8 cellular contexts compared by ENCODE assay signal in genomic region chr22:30205281-30206115, GRCh38. TPM values are rescaled to one million over a fixed set of nuclear protein-coding genes. Genes with fewer than 3 reads are reported as not detected.
A peak's percentile ranks its signal among the peaks of the same experiment; 100 is the strongest.
DNase-seq lines count a peak whose midpoint lies in the region; ATAC-seq and TF ChIP-seq lines count a peak whose summit lies in the region.

No MANE protein-coding gene starts in this region.

- H3K4me3 ChIP-seq in HCT116 (replicated peaks in 1 of 2; ENCODE audit: low read depth in 1 of 2, low read length in 2 of 2) = peak overlapping the region; percentile 28 to 30; a peak in 3 of 4 replicates
- peak overlapping the region; percentile 36 for H3K4me3 ChIP-seq in SJCRH30
- no peak overlapping the region for H3K4me3 ChIP-seq in gastroesophageal sphincter
- H3K4me3 ChIP-seq in spleen = no peak overlapping the region

- BruUV-seq in HCT116 (replicated peaks; lab: Mats Ljungman, UMichigan) = no TSS peak

- H3K4me1 ChIP-seq in HCT116 (ENCODE audit: control insufficient read depth in 1 of 2, insufficient read depth in 2 of 2, low read length in 2 of 2) (peaks cover 59 to 84% of the 10 kb centered on the region in 2 experiments), SJCRH30 (peaks cover 56% of the 10 kb centered on the region), gastroesophageal sphincter (peaks cover 0 to 45% (median 3%) of the 10 kb centered on the region in 3 donors), spleen (peaks cover 7 to 57% (median 28%) of the 10 kb centered on the region in 6 donors)

- CTCF ChIA-PET in HCT116 (lab: Charles Lee) = no interaction called here

- H3K36me3 ChIP-seq in HCT116 (ENCODE audit: control insufficient read depth in 1 of 2, insufficient read depth in 2 of 2, low read length in 2 of 2) = peaks cover 0 to 7% of the 10 kb centered on the region in 2 experiments; a peak in 1 of 4 replicates
- H3K36me3 ChIP-seq in SJCRH30 = no peaks in the 10 kb centered on the region
- no peaks in the 10 kb centered on the region for H3K36me3 ChIP-seq in gastroesophageal sphincter
- no peaks in the 10 kb centered on the region for H3K36me3 ChIP-seq in spleen

- ATAC-seq in HCT116 (no peak), gastroesophageal sphincter (peak; percentile 67), HG03432 (IDR thresholded peaks at IDR 0.05; ENCODE audit: unreplicated experiment) (no peak), left lobe of liver (no peak)

- H4K20me1 ChIP-seq in HCT116 (ENCODE audit: insufficient read depth) = no peaks in the 10 kb centered on the region

- TF ChIP-seq POLR2A in HCT116 (IDR thresholded peaks at IDR 0.05; ENCODE audit: borderline replicate concordance, extremely low read depth, insufficient read depth, insufficient read length) (no peak), gastroesophageal sphincter (IDR thresholded peaks at IDR 0.05) (no peak), spleen (IDR thresholded peaks at IDR 0.05) (no peak)

- H3K9me2 ChIP-seq in HCT116 (ENCODE audit: insufficient read depth) = no peaks in the 10 kb centered on the region

- POLR2A ChIA-PET in HCT116 (lab: Charles Lee) = interaction anchor here (0.9 to 7.5 kb wide), 11 partner anchors 7 to 98 kb away, joined by 3 to 61 read pairs (median 4); no protein-coding TSS in a partner anchor

- no peaks in the 10 kb centered on the region for H3K79me2 ChIP-seq in HCT116 (ENCODE audit: insufficient read depth, low read length)

- H3K27ac ChIP-seq in HCT116 (ENCODE audit: low read depth, low read length) = peak overlapping the region; percentile 96
- H3K27ac ChIP-seq in SJCRH30 = peak overlapping the region; percentile 81
- H3K27ac ChIP-seq in gastroesophageal sphincter = peak overlapping the region in 3 of 4 donors; percentile 51 to 73 (median 56)
- H3K27ac ChIP-seq in spleen = peak overlapping the region in 7 of 8 donors; percentile 51 to 77 (median 67)

- peaks cover 0 to 9% of the 10 kb centered on the region in 2 experiments; a peak in 1 of 4 replicates for H3K9me3 ChIP-seq in HCT116 (ENCODE audit: control insufficient read depth in 1 of 2, insufficient read depth in 1 of 2, low read depth in 1 of 2, low read length in 2 of 2)
- no peaks in the 10 kb centered on the region for H3K9me3 ChIP-seq in SJCRH30 (replicated peaks)
- H3K9me3 ChIP-seq in gastroesophageal sphincter = no peaks in the 10 kb centered on the region
- no peaks in the 10 kb centered on the region for H3K9me3 ChIP-seq in spleen

- H3K9ac ChIP-seq in HCT116 (ENCODE audit: low read length) = peak overlapping the region; percentile 80

- no peak for TF ChIP-seq EP300 in gastroesophageal sphincter (IDR thresholded peaks at IDR 0.05)

- peak overlapping the region; percentile 64 for H3K4me2 ChIP-seq in HCT116 (ENCODE audit: low read length)

- WGBS in gastroesophageal sphincter (ENCODE audit: low coverage in 1 of 2), 2 donors = 55% methylated on average over 13 of the region's 25 CpGs; no CpG with 5 or more reads in 1 of the 2 donors
- WGBS in spleen, 5 donors = 56 to 69% (median 62%) methylated on average over 25 of the region's 25 CpGs

- TF ChIP-seq RAD21 in HCT116 (IDR thresholded peaks at IDR 0.05; ENCODE audit: low read depth) = no peak

- DNase-seq in HCT116 (ENCODE audit: low read depth, low spot score) = no peak
- peak; percentile 79 for DNase-seq in SJCRH30
- no peak for DNase-seq in spleen
- no peak for DNase-seq in NCI-H146 treated with DMSO at 0.1 percent for 48 hours (lab: John Stamatoyannopoulos, UW; ENCODE audit: unreplicated experiment)
- no peak for DNase-seq in NCI-H1417 treated with DMSO at 0.1 percent for 48 hours (lab: John Stamatoyannopoulos, UW)
- no peak for DNase-seq in left lobe of liver (ENCODE audit: low spot score)

- intact Hi-C loops in HCT116 (cut with micrococcal nuclease) (no loop called here), spleen (cut with DNase I; ENCODE audit: low total_unique reads) (no loop called here)

- H3K27me3 ChIP-seq in HCT116 (ENCODE audit: insufficient read depth, low read length) (no peaks in the 10 kb centered on the region), SJCRH30 (no peaks in the 10 kb centered on the region), gastroesophageal sphincter (peaks cover 37% of the 10 kb centered on the region), spleen (replicated peaks in 1 of 7) (no peaks in the 10 kb centered on the region)

- RAD21 ChIA-PET in HCT116 (lab: Charles Lee; ENCODE audit: low non-redundant PET in 1 of 2, low total read pairs in 2 of 2, uncharacterized antibody in 2 of 2, unreplicated experiment in 2 of 2) = no interaction called here

- H2AFZ ChIP-seq in HCT116 (ENCODE audit: low read depth, low read length, poor library complexity, severe bottlenecking) = no peak overlapping the region

- no peak for TF ChIP-seq CTCF in HCT116 (IDR thresholded peaks at IDR 0.05 in 2 of 3, conservative IDR thresholded peaks at IDR 0.05 in 1 of 3; ENCODE audit: borderline replicate concordance in 1 of 3, insufficient read depth in 1 of 3, low read depth in 2 of 3, low read length in 2 of 3)
- TF ChIP-seq CTCF in gastroesophageal sphincter (IDR thresholded peaks at IDR 0.05) = no peak
- TF ChIP-seq CTCF in spleen (IDR thresholded peaks at IDR 0.05 in 8 of 11, conservative IDR thresholded peaks at IDR 0.05 in 3 of 11) = no peak

TF ChIP-seq in HCT116, 20 proteins besides CTCF, POLR2A, EP300 and RAD21:
- no peak for TF ChIP-seq TCF7L2 (IDR thresholded peaks at IDR 0.05; ENCODE audit: borderline replicate concordance, extremely low read depth, insufficient read depth, insufficient read length)
- TF ChIP-seq CBX3 (IDR thresholded peaks at IDR 0.05; ENCODE audit: low read depth) = no peak
- no peak for TF ChIP-seq YY1 (IDR thresholded peaks at IDR 0.05; ENCODE audit: extremely low read depth, insufficient replicate concordance, low read depth, low read length)
- no peak for TF ChIP-seq ZFX (IDR thresholded peaks at IDR 0.05)
- no peak for TF ChIP-seq EGR1 (IDR thresholded peaks at IDR 0.05; ENCODE audit: low read depth)
- peak; percentile 49 for TF ChIP-seq POLR2AphosphoS5 (IDR thresholded peaks at IDR 0.05; ENCODE audit: low read depth, low read length)

RNA-seq across cellular contexts. Expression of gene LIF, which starts 41.1 kb away (rescaled TPM):
- total RNA-seq in HCT116 (2021; ENCODE audit: unreplicated experiment) (75.4 TPM), gastroesophageal sphincter (10 to 100 TPM in 1 of 4 donors, under 1 TPM in 2, not detected in 1; 0.58 to 15.8 (median 0.59) TPM), spleen (1 to 10 TPM in 3 of 7 donors, under 1 TPM in 2, not detected in 2; 0.32 to 3.2 (median 2.3) TPM), left lobe of liver (0.38 TPM)
- polyA plus RNA-seq in HCT116 (2012) = 105 and 129 TPM in 2 replicates
- total RNA-seq in SJCRH30 (2014; rRNA removed; shearing (Covaris generic)) = 1.1 and 1.7 TPM in 2 replicates
- under 1 TPM; 0.21 to 0.77 (median 0.24) TPM for polyA plus RNA-seq in spleen

Comparison
In these comparisons a context has a peak if more than half of its experiments do, and no peak if none do; other contexts are left out.
1. DNase-seq: peak in SJCRH30 (2 of 2); none in HCT116 (single experiment), spleen (single experiment), NCI-H146 treated with DMSO at 0.1 percent for 48 hours (single experiment), NCI-H1417 treated with DMSO at 0.1 percent for 48 hours (single experiment) and left lobe of liver (single experiment).
2. H3K4me3 ChIP-seq: peak in HCT116 (2 of 2) and SJCRH30 (single experiment); none in gastroesophageal sphincter (0 of 2) and spleen (0 of 8).
3. Peak in every context shown above with its lines, with median percentiles within 50 percentile points of each other: H3K27ac ChIP-seq.